Comparison of ENCODE assay signal across 23 cellular contexts in the genomic region with DNA sequence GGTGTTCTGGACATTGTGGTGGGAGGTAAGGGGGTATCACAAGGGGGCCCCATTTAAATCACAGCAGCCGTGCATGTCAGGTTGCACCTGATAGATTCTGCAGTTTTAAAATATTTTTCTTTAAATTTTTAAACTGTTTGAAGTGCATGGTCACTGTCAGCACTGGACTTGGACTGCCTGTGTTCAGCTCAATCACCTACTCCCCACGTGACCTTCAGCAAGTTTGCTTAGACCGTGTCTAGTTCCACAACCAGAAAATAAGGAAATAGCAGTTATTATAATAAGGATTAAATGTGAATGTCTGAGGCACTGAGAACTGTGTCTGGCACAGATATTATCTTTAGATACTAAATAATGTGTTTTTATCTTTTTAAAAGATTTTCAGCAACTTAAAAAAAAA.
"Had no signal": no experiment of that assay in that cellular context is flagged by ENCODE, and none has a peak within 500 bp of the region (broad histone marks: within the 10 kb centered on the region; RNA-seq: fewer than 3 reads in every experiment).

No MANE protein-coding gene starts in this region.

- DNase-seq: kidney glomerular epithelial cell; left cardiac atrium; lower lobe of right lung; mammary epithelial cell; mesenchymal stem cell; naive thymus-derived CD8-positive, alpha-beta T cell; nucleus accumbens; right lobe of liver; stimulated activated CD4-positive, alpha-beta T cell treated with anti-CD3 and anti-CD28 coated beads, Interleukin-1b, Interleukin-23, amount 100 ng/mL, for 48 hours; stimulated activated CD4-positive, alpha-beta T cell treated with anti-CD3 and anti-CD28 coated beads, Interleukin-2, amount 100 ng/mL, for 48 hours; stimulated activated CD4-positive, alpha-beta T cell treated with anti-CD3 and anti-CD28 coated beads, Interleukin-4, amount 100 ng/mL, for 4 hours; stimulated activated CD8-positive, alpha-beta memory T cell treated with anti-CD3 and anti-CD28 coated beads, Interleukin-4, amount 100 ng/mL, for 48 hours; stimulated activated naive CD4-positive, alpha-beta T cell treated with Interleukin-2 at 50 U/mL for 16 hours; stimulated activated naive CD8-positive, alpha-beta T cell treated with anti-CD3 and anti-CD28 coated beads, Interleukin-15, amount 100 ng/mL, for 72 hours; substantia nigra had no signal

- H3K27ac ChIP-seq: hepatocyte, lower lobe of right lung, parathyroid adenoma, right atrium auricular region, right lobe of liver, tibial nerve, vagina had no signal

- H3K9me3 ChIP-seq: lower lobe of right lung, right atrium auricular region, right lobe of liver, tibial nerve, vagina had no signal

- ATAC-seq: left cardiac atrium; left lobe of liver; lower lobe of right lung; naive thymus-derived CD8-positive, alpha-beta T cell; right lobe of liver; stimulated activated memory B cell treated with anti-CD40 and anti-IgM and Interleukin-4, amounts not matched to agents 10 μg/mL and 1 μg/mL and 100 μg/mL, for 72 hours; stimulated activated naive CD8-positive, alpha-beta T cell treated with anti-CD3 and anti-CD28 coated beads, Interleukin-15, amount 100 ng/mL, for 72 hours had no signal

- H3K27me3 ChIP-seq: hepatocyte, right atrium auricular region, right lobe of liver, tibial nerve, vagina had no signal

- H3K4me3 ChIP-seq: hepatocyte, lower lobe of right lung, right atrium auricular region, right lobe of liver, smooth muscle cell, tibial nerve, vagina had no signal

- H3K4me1 ChIP-seq: lower lobe of right lung, parathyroid adenoma, right atrium auricular region, right lobe of liver, vagina had no signal
